13 cellular contexts compared by ENCODE assay signal in genomic region chr12:47281667-47282171, GRCh38.
DNase-seq lines count a peak whose midpoint lies in the region; ATAC-seq, FAIRE-seq and TF ChIP-seq lines count a peak whose summit lies in the region.
"Had no signal": no experiment of that assay in that cellular context is flagged by ENCODE, and none has a peak within 500 bp of the region (broad histone marks: within the 10 kb centered on the region; RNA-seq: fewer than 3 reads in every experiment).

No MANE protein-coding gene starts in this region.

- CTCF ChIA-PET in Calu3 (lab: Charles Lee), result no interaction called here

- no peak for DNase-seq in activated CD4-positive, CD25-positive, alpha-beta regulatory T cell (lab: John Stamatoyannopoulos, UW)
- DNase-seq in activated T-cell treated with anti-CD3 and anti-CD28 coated beads, Interleukin-2, amount 50 U/mL, for 4 hours, result no peak
- DNase-seq in fibroblast of peridontal ligament (ENCODE audit: extremely low read depth) (peak; percentile 36), pancreas (no peak), Calu3 (no peak), NCI-H345 treated with DMSO at 0.1 percent for 48 hours (lab: John Stamatoyannopoulos, UW; ENCODE audit: unreplicated experiment) (no peak)
- peak; percentile 29 for DNase-seq in stimulated activated CD4-positive, alpha-beta T cell treated with anti-CD3 and anti-CD28 coated beads, Interleukin-2, amount 100 ng/mL, for 4 hours (ENCODE audit: low read depth)
- DNase-seq: 8988T, NCI-H1930 had no signal

- H3K27me3 ChIP-seq in pancreas, result no peaks in the 10 kb centered on the region

- peaks cover 53% of the 10 kb centered on the region for H3K4me1 Mint-ChIP-seq in activated T-cell treated with anti-CD3 and anti-CD28 coated beads, Interleukin-2, amount 50 U/mL, for 4 hours (ENCODE audit: low read depth)
- peaks cover 15% of the 10 kb centered on the region for H3K4me1 Mint-ChIP-seq in Calu3 (ENCODE audit: low read depth, unreplicated experiment)

- H3K36me3 Mint-ChIP-seq in activated T-cell treated with anti-CD3 and anti-CD28 coated beads, Interleukin-2, amount 50 U/mL, for 4 hours (ENCODE audit: insufficient read depth), result no peaks in the 10 kb centered on the region
- H3K36me3 Mint-ChIP-seq in Calu3 (ENCODE audit: insufficient read depth, unreplicated experiment), result peaks cover 13% of the 10 kb centered on the region

- no peak overlapping the region for H3K4me3 Mint-ChIP-seq in activated T-cell treated with anti-CD3 and anti-CD28 coated beads, Interleukin-2, amount 50 U/mL, for 4 hours
- H3K4me3 Mint-ChIP-seq in Calu3 (ENCODE audit: low read depth, unreplicated experiment), result no peak overlapping the region
- H3K4me3 Mint-ChIP-seq: T-helper 1 cell treated with Interleukin-12 subunit alpha and Interleukin-12 subunit beta and Interleukin-4 antibody, amounts not matched to agents 30 μg/mL and 1 μg/mL, for 36 hours had no signal

- no peak overlapping the region for H3K27ac ChIP-seq in pancreas

- H3K27ac Mint-ChIP-seq in Calu3 (ENCODE audit: unreplicated experiment), result no peak overlapping the region
- H3K27ac Mint-ChIP-seq: T-helper 1 cell treated with Interleukin-12 subunit alpha and Interleukin-12 subunit beta and Interleukin-4 antibody, amounts not matched to agents 30 μg/mL and 1 μg/mL, for 36 hours had no signal

- intact Hi-C loops in pancreas (cut with DNase I) (no loop called here), Calu3 (cut with micrococcal nuclease; ENCODE audit: unreplicated experiment) (no loop called here)

- no peak overlapping the region for H3K4me3 ChIP-seq in pancreas
- H3K4me3 ChIP-seq: HAP-1 had no signal

- no peak for FAIRE-seq in pancreas (lab: Jason Lieb, UNC)
- FAIRE-seq: colon had no signal

- H3K4me1 ChIP-seq in pancreas, result peaks cover 0 to 13% (median 0%) of the 10 kb centered on the region in 3 donors
- H3K4me1 ChIP-seq: HAP-1 had no signal

- BruUV-seq in Calu3 (replicated peaks; lab: Mats Ljungman, UMichigan), result no TSS peak

- peaks cover 7% of the 10 kb centered on the region for H3K9me3 Mint-ChIP-seq in activated T-cell treated with anti-CD3 and anti-CD28 coated beads, Interleukin-2, amount 50 U/mL, for 4 hours
- H3K9me3 Mint-ChIP-seq in Calu3 (ENCODE audit: low read depth, unreplicated experiment), result no peaks in the 10 kb centered on the region
- H3K9me3 Mint-ChIP-seq: T-helper 1 cell treated with Interleukin-12 subunit alpha and Interleukin-12 subunit beta and Interleukin-4 antibody, amounts not matched to agents 30 μg/mL and 1 μg/mL, for 36 hours had no signal

- no peak for TF ChIP-seq CTCF in pancreas (IDR thresholded peaks at IDR 0.05)
- no peak for TF ChIP-seq CTCF in Calu3 (IDR thresholded peaks at IDR 0.05; ENCODE audit: unreplicated experiment)

- 68 to 73% methylated on average over 4 of the region's 4 CpGs for WGBS in pancreas, 2 donors

- no peaks in the 10 kb centered on the region for H3K36me3 ChIP-seq in pancreas
- H3K36me3 ChIP-seq: HAP-1 had no signal

- no peaks in the 10 kb centered on the region for H3K27me3 Mint-ChIP-seq in activated T-cell treated with anti-CD3 and anti-CD28 coated beads, Interleukin-2, amount 50 U/mL, for 4 hours (ENCODE audit: low read depth)
- H3K27me3 Mint-ChIP-seq in Calu3 (ENCODE audit: unreplicated experiment), result no peaks in the 10 kb centered on the region

- ATAC-seq in activated CD4-positive, CD25-positive, alpha-beta regulatory T cell treated with anti-CD3 and anti-CD28 coated beads, Interleukin-2, amount 50 U/mL, for 24 hours, result peak; percentile 69 to 72
- peak; percentile 55 to 74 for ATAC-seq in activated T-cell treated with anti-CD3 and anti-CD28 coated beads, Interleukin-2, amount 50 U/mL, for 4 hours
- no peak for ATAC-seq in pancreas

- H3K9me3 ChIP-seq in pancreas, result no peaks in the 10 kb centered on the region
- H3K9me3 ChIP-seq: HAP-1 had no signal

Comparison
In these comparisons a context has a peak if more than half of its experiments do, and no peak if none do; other contexts are left out.
1. ATAC-seq: peak in activated CD4-positive, CD25-positive, alpha-beta regulatory T cell treated with anti-CD3 and anti-CD28 coated beads, Interleukin-2, amount 50 U/mL, for 24 hours (2 of 2) and activated T-cell treated with anti-CD3 and anti-CD28 coated beads, Interleukin-2, amount 50 U/mL, for 4 hours (2 of 2); none in pancreas (0 of 4).
2. DNase-seq: peak in fibroblast of peridontal ligament (single experiment) and stimulated activated CD4-positive, alpha-beta T cell treated with anti-CD3 and anti-CD28 coated beads, Interleukin-2, amount 100 ng/mL, for 4 hours (single experiment); none in activated CD4-positive, CD25-positive, alpha-beta regulatory T cell (0 of 4), activated T-cell treated with anti-CD3 and anti-CD28 coated beads, Interleukin-2, amount 50 U/mL, for 4 hours (single experiment), pancreas (0 of 6), Calu3 (single experiment) and NCI-H345 treated with DMSO at 0.1 percent for 48 hours (single experiment).